In the genomic region with DNA sequence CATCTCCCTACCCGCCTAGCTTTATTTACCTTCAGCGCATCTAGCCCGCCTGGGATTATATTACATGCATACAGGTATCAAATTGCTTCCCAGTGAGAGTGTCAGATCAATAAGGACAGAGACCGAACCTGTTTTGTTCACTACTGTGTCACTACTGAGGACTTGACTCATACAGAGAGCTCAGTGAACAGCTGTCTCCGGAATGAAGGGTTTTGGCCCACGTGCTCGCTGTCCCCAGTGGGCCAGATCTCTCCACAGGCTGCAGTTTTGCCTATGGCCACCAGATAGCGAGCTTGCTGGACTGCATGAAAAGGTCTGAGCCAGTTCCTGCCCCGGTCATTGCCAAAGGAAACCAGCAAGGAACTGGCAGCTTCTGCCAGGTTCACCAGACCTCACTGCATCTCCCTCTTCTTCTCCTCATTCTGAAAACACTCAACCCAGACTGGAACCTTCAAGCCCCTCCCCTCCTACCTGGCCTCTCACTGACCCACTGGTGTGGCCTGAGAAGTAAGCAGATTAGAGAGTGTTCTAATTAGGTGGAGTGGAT, we compare ENCODE assay signal across 8 cellular contexts.
A peak's percentile ranks its signal among the peaks of the same experiment; 100 is the strongest.
DNase-seq lines count a peak whose midpoint lies in the region; ATAC-seq and TF ChIP-seq lines count a peak whose summit lies in the region.

No MANE protein-coding gene starts in this region.

- intact Hi-C loops in PC-3 (cut with micrococcal nuclease) (loop anchor here (2.0 kb wide), 3 partner anchors 69 to 259 kb away; no protein-coding TSS in a partner anchor), breast epithelium (cut with DNase I; ENCODE audit: low total_unique reads) (loop anchor here (10.0 kb wide), 1 partner anchor 179 kb away; no protein-coding TSS in a partner anchor), transverse colon (cut with DNase I; ENCODE audit: low total_unique reads) (no loop called here)

- H3K9me3 ChIP-seq in PC-3 (ENCODE audit: low read length) = no peaks in the 10 kb centered on the region
- no peaks in the 10 kb centered on the region for H3K9me3 ChIP-seq in breast epithelium
- H3K9me3 ChIP-seq in transverse colon = no peaks in the 10 kb centered on the region

- POLR2A ChIA-PET in PC-3 (lab: Charles Lee; ENCODE audit: unreplicated experiment) = no interaction called here

- peak; percentile 82 for ATAC-seq in PC-3
- no peak for ATAC-seq in GM19397 (IDR thresholded peaks at IDR 0.05; ENCODE audit: unreplicated experiment)

- H3K4me2 ChIP-seq in PC-3 (ENCODE audit: low read length) = peak overlapping the region; percentile 68

- TF ChIP-seq POLR2A in breast epithelium (IDR thresholded peaks at IDR 0.05) = no peak
- no peak for TF ChIP-seq POLR2A in transverse colon (IDR thresholded peaks at IDR 0.05)

- DNase-seq in NCI-H1436 (lab: John Stamatoyannopoulos, UW) (peak; percentile 24), NCI-H1436 treated with DMSO at 0.1 percent for 48 hours (lab: John Stamatoyannopoulos, UW) (no peak), HUDEP-2 (lab: John Stamatoyannopoulos, UW; ENCODE audit: unreplicated experiment in 76 of 76) (peak in 43 of 76 experiments; percentile 3 to 60 (median 20)), PC-3 (peak; percentile 97), breast epithelium (ENCODE audit: low spot score in 2 of 2) (no peak), kidney epithelial cell (ENCODE audit: low read depth) (peak; percentile 16), transverse colon (peak; percentile 38)

- peak overlapping the region; percentile 50 for H2AFZ ChIP-seq in PC-3 (ENCODE audit: low read length)

- TF ChIP-seq CTCF in PC-3 (conservative IDR thresholded peaks at IDR 0.05; ENCODE audit: low read depth, low read length) = peak; percentile 92
- TF ChIP-seq CTCF in breast epithelium (IDR thresholded peaks at IDR 0.05) = peak; percentile 18 to 44 (median 35)
- peak; percentile 91 for TF ChIP-seq CTCF in kidney epithelial cell (IDR thresholded peaks at IDR 0.05; ENCODE audit: insufficient read depth, low read length, poor library complexity, severe bottlenecking)
- peak; percentile 22 to 45 (median 35) for TF ChIP-seq CTCF in transverse colon (IDR thresholded peaks at IDR 0.05)

- H3K9me2 ChIP-seq in PC-3 (replicated peaks; ENCODE audit: low read length) = no peaks in the 10 kb centered on the region

- H3K27ac ChIP-seq in PC-3 (ENCODE audit: low read length) (peak overlapping the region; percentile 96), breast epithelium (no peak overlapping the region), transverse colon (no peak overlapping the region)

- H3K36me3 ChIP-seq in PC-3 (ENCODE audit: low read depth, low read length) = peaks cover 4% of the 10 kb centered on the region; the same call in 1 of the 2 replicates
- no peaks in the 10 kb centered on the region for H3K36me3 ChIP-seq in breast epithelium
- no peaks in the 10 kb centered on the region for H3K36me3 ChIP-seq in kidney epithelial cell (ENCODE audit: control insufficient read depth, insufficient read depth, low read length)
- peaks cover 0 to 19% (median 6%) of the 10 kb centered on the region in 4 donors for H3K36me3 ChIP-seq in transverse colon

- peak overlapping the region; percentile 68 for H3K9ac ChIP-seq in PC-3 (ENCODE audit: low read length)

- in situ Hi-C loops in transverse colon (cut with MboI; ENCODE audit: low pct_ligation_motif_present in 1 of 4, low pct_unique_long_range_greater_than_20kb in 1 of 4, low sequenced_read_pairs in 3 of 4) = no loop called here

- H3F3A ChIP-seq in PC-3 (ENCODE audit: low read length, unreplicated experiment) = peaks cover 7% of the 10 kb centered on the region

- WGBS in transverse colon (ENCODE audit: low coverage in 1 of 2), 2 donors = 80% methylated on average over 9 of the region's 9 CpGs; no CpG with 5 or more reads in 1 of the 2 donors

- no TSS peak for BruUV-seq in PC-3 (replicated peaks; lab: Mats Ljungman, UMichigan)

- peaks cover 46% of the 10 kb centered on the region for H3K4me1 ChIP-seq in PC-3 (ENCODE audit: insufficient read depth, low read length)
- no peaks in the 10 kb centered on the region for H3K4me1 ChIP-seq in breast epithelium
- H3K4me1 ChIP-seq in transverse colon = no peaks in the 10 kb centered on the region

- TF ChIP-seq EP300 in transverse colon (IDR thresholded peaks at IDR 0.05; ENCODE audit: low read depth) = no peak

- no peaks in the 10 kb centered on the region for H3K79me2 ChIP-seq in PC-3 (ENCODE audit: low read length)

- CTCF ChIA-PET in PC-3 (lab: Charles Lee) = interaction anchor here (0.5 to 2.0 kb wide), 12 partner anchors 9 to 453 kb away, joined by 3 to 22 read pairs (median 4); no protein-coding TSS in a partner anchor

- H4K20me1 ChIP-seq in PC-3 (ENCODE audit: low read length) = no peaks in the 10 kb centered on the region

- H3K4me3 ChIP-seq in PC-3 (ENCODE audit: low read length) = no peak overlapping the region; the same call in 1 of the 2 replicates
- no peak overlapping the region for H3K4me3 ChIP-seq in breast epithelium
- no peak overlapping the region for H3K4me3 ChIP-seq in kidney epithelial cell (ENCODE audit: low read depth, low read length)
- no peak overlapping the region for H3K4me3 ChIP-seq in transverse colon

- H3K27me3 ChIP-seq in PC-3 (ENCODE audit: low read length) = no peaks in the 10 kb centered on the region
- H3K27me3 ChIP-seq in breast epithelium = no peaks in the 10 kb centered on the region
- no peaks in the 10 kb centered on the region for H3K27me3 ChIP-seq in kidney epithelial cell (ENCODE audit: control insufficient read depth, insufficient read depth, low read length)
- H3K27me3 ChIP-seq in transverse colon = no peaks in the 10 kb centered on the region

Comparison
In these comparisons a context has a peak if more than half of its experiments do, and no peak if none do; other contexts are left out.
1. DNase-seq: peak in NCI-H1436 (single experiment), HUDEP-2 (43 of 76), PC-3 (single experiment), kidney epithelial cell (single experiment) and transverse colon (single experiment); none in NCI-H1436 treated with DMSO at 0.1 percent for 48 hours (single experiment) and breast epithelium (0 of 2).
2. CTCF ChIP-seq: peak in every context shown above with its lines; median percentile 92 in PC-3; 91 in kidney epithelial cell; 35 in breast epithelium; 35 in transverse colon.